Comparison of ENCODE assay signal across 8 cellular contexts in the genomic region with DNA sequence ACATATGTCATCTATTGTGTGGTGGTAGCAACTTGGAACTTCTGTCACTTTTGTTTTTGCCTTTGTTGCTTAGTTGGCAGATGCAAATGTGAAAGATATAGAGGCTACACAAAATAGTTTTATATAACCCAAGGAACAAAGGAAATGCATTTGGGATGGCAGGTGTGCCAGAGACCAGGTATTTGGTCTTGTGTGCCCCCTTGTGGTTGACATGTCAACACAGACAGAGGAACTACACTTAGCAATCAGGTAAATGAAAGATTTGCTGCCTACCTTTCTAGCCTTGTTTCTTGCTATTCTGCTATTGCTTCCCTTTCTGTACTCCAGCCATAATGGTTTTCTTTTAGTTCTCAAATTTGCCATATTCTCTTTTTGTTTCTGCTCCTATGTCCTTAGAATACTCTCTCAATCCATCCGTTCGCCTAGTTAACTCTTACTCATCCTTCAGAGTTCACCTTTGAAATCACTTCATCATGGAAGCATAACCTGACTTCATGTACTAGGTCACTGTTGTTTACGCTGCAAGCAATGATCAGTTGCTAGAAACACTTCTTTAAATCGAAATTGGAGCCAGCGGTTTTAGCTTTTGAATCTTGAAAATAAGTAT.
DNase-seq lines count a peak whose midpoint lies in the region; ATAC-seq and TF ChIP-seq lines count a peak whose summit lies in the region.

No MANE protein-coding gene starts in this region.

- peak; percentile 23 for DNase-seq in AG10803 (ENCODE audit: low read depth)
- DNase-seq in M059J (ENCODE audit: low read depth), result peak; percentile 53
- no peak for DNase-seq in brain microvascular endothelial cell
- peak; percentile 32 for DNase-seq in mucosa of gallbladder (ENCODE audit: low spot score)
- DNase-seq in CD1c-positive myeloid dendritic cell (ENCODE audit: extremely low spot score), result no peak
- DNase-seq in hippocampal formation (lab: John Stamatoyannopoulos, UW), result no peak

- H3K27me3 ChIP-seq in brain microvascular endothelial cell (replicated peaks), result no peaks in the 10 kb centered on the region

- ATAC-seq in GM18868 (IDR thresholded peaks at IDR 0.05; ENCODE audit: unreplicated experiment) (peak; percentile 75), GM18861 (IDR thresholded peaks at IDR 0.05; ENCODE audit: unreplicated experiment) (no peak)

- no peak overlapping the region for H3K4me3 ChIP-seq in AG10803 (ENCODE audit: low read length)
- H3K4me3 ChIP-seq in brain microvascular endothelial cell (ENCODE audit: low read depth, low read length), result no peak overlapping the region

- H3K27ac ChIP-seq in brain microvascular endothelial cell, result no peak overlapping the region

- H3K36me3 ChIP-seq in brain microvascular endothelial cell (replicated peaks), result no peaks in the 10 kb centered on the region

- in situ Hi-C loops in brain microvascular endothelial cell (cut with HindIII; ENCODE audit: low pct_ligation_motif_present, low sequenced_read_pairs), result no loop called here

- TF ChIP-seq CTCF in AG10803 (conservative IDR thresholded peaks at IDR 0.05; ENCODE audit: low read length), result peak; percentile 64
- TF ChIP-seq CTCF in brain microvascular endothelial cell (IDR thresholded peaks at IDR 0.05; ENCODE audit: low read depth, low read length, missing control alignments), result peak; percentile 73

Comparison
In these comparisons a context has a peak if more than half of its experiments do, and no peak if none do; other contexts are left out.
1. DNase-seq: peak in AG10803 (single experiment), M059J (single experiment) and mucosa of gallbladder (single experiment); none in brain microvascular endothelial cell (single experiment), CD1c-positive myeloid dendritic cell (single experiment) and hippocampal formation (0 of 2).